In the genomic region with DNA sequence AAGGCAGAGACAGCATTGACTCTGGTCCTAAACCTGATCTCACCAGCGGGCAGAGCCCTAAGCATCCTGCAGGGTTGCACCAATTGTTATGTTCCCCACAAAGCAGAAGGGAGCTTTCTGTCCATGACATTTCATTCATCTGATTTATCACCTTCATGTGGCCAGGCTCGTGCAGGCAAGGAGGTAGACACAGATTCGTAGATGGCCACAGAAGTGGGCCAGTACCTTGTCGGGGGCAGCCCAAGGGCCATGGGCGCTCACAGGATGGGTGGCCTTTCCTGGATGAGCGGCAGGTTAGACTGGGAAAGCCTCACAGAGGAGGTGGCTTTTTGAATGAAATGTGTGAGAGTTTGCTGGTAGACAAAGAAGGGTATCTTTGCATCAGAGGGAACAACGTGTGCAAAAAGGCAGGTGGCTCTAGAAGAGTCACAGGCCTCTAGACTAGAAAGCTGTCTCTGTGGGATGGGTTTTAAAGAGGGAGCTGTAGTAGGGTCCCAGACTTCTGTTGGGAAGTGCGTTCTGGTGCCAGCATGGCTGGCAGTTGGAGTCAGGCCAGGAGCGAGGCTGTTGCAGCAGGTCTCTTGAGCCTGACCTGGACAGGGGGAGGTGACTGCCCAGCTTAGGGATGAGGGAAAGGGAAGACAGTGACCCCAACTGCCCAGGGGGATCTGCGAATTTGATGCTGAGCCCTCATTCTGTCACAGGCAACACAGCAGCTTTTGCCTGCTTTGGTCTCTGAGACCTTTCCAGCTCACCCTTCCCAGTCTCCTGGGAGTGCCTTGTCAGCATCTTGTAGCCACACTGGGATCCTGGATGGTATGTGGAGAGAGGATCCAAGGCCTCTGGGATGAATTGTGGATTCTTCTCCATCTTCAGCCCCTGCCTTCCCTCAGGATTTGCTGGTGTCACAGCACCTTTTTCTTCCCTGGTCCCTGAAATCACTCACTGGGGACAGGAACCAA, we compare ENCODE assay signal across 12 cellular contexts. TPM values are rescaled to one million over a fixed set of nuclear protein-coding genes. Genes with fewer than 3 reads are reported as not detected.
DNase-seq lines count a peak whose midpoint lies in the region; ATAC-seq and TF ChIP-seq lines count a peak whose summit lies in the region.
"Had no signal": no experiment of that assay in that cellular context is flagged by ENCODE, and none has a peak within 500 bp of the region (broad histone marks: within the 10 kb centered on the region; RNA-seq: fewer than 3 reads in every experiment).

No MANE protein-coding gene starts in this region.

- H3K27ac Mint-ChIP-seq in chondrocyte (ENCODE audit: unreplicated experiment) (no peak overlapping the region), mesothelial cell of epicardium (peak overlapping the region; percentile 31)
- H3K27ac Mint-ChIP-seq: CD4-positive, CD25-positive, alpha-beta regulatory T cell had no signal

- H2BK5ac ChIP-seq in IMR-90 (ENCODE audit: low read depth, low read length, poor library complexity, severe bottlenecking), result no peak overlapping the region

- no TSS peak for BruUV-seq in IMR-90 (replicated peaks; lab: Mats Ljungman, UMichigan)

- peaks cover 19% of the 10 kb centered on the region for H3K9me1 ChIP-seq in IMR-90 (ENCODE audit: insufficient read depth, low read length)

- H3K36me3 Mint-ChIP-seq in chondrocyte (ENCODE audit: low read depth) (peaks cover 8% of the 10 kb centered on the region), mesothelial cell of epicardium (peaks cover 9% of the 10 kb centered on the region)
- H3K36me3 Mint-ChIP-seq: CD4-positive, CD25-positive, alpha-beta regulatory T cell had no signal

- H3K4me3 Mint-ChIP-seq in chondrocyte (ENCODE audit: unreplicated experiment) (no peak overlapping the region), mesothelial cell of epicardium (peak overlapping the region; percentile 75)
- H3K4me3 Mint-ChIP-seq: CD4-positive, CD25-positive, alpha-beta regulatory T cell had no signal

- no peak overlapping the region for H3K18ac ChIP-seq in IMR-90 (ENCODE audit: low read depth, low read length)

- POLR2A ChIA-PET in IMR-90 (lab: Charles Lee; ENCODE audit: unreplicated experiment), result no interaction called here

- H3K4me1 ChIP-seq in IMR-90 (ENCODE audit: control insufficient read depth, insufficient read depth, low read length) (peaks cover 21% of the 10 kb centered on the region), thyroid gland (peaks cover 44 to 70% of the 10 kb centered on the region in 2 donors)

- H2BK120ac ChIP-seq in IMR-90 (ENCODE audit: low read depth, low read length), result no peak overlapping the region

- H3K9me3 ChIP-seq in IMR-90 (ENCODE audit: control insufficient read depth, insufficient read depth, low read length) (no peaks in the 10 kb centered on the region), thyroid gland (no peaks in the 10 kb centered on the region)

- H3K27ac ChIP-seq in IMR-90 (ENCODE audit: insufficient read depth, low read length) (no peak overlapping the region), thyroid gland (peak overlapping the region; percentile 7 to 81 (median 25))
- H3K27ac ChIP-seq: parathyroid adenoma had no signal

- H2AK9ac ChIP-seq in IMR-90 (replicated peaks; ENCODE audit: low read depth, low read length, poor library complexity), result no peak overlapping the region

- H3K4me3 ChIP-seq in IMR-90 (ENCODE audit: insufficient read depth, low read depth, low read length) (no peak overlapping the region), thyroid gland (replicated peaks in 1 of 3) (no peak overlapping the region)

- H2AK5ac ChIP-seq in IMR-90 (ENCODE audit: low read depth, low read length), result no peak overlapping the region

- no peak overlapping the region for H3K4ac ChIP-seq in IMR-90 (ENCODE audit: low read depth, low read length)

- no peak for TF ChIP-seq RAD21 in IMR-90 (IDR thresholded peaks at IDR 0.05; ENCODE audit: low read length)

- no peaks in the 10 kb centered on the region for H3K27me3 Mint-ChIP-seq in chondrocyte (ENCODE audit: low read depth)
- H3K27me3 Mint-ChIP-seq in mesothelial cell of epicardium (ENCODE audit: low read depth), result no peaks in the 10 kb centered on the region

- peaks cover 26 to 71% of the 10 kb centered on the region in 2 experiments for H3K79me1 ChIP-seq in IMR-90 (ENCODE audit: low read depth in 1 of 2, low read length in 2 of 2)

- peaks cover 64% of the 10 kb centered on the region for H4K20me1 ChIP-seq in IMR-90 (ENCODE audit: insufficient read depth, low read length)

- H3K36me3 ChIP-seq in IMR-90 (ENCODE audit: control insufficient read depth, insufficient read depth, low read length) (peaks cover 13% of the 10 kb centered on the region; the same call in 1 of the 2 replicates), thyroid gland (no peaks in the 10 kb centered on the region)

- no peak overlapping the region for H3K23ac ChIP-seq in IMR-90 (ENCODE audit: low read depth, low read length)

- H3K9me3 Mint-ChIP-seq in chondrocyte (ENCODE audit: low read depth) (peaks cover 6% of the 10 kb centered on the region), mesothelial cell of epicardium (peaks cover 10% of the 10 kb centered on the region)
- H3K9me3 Mint-ChIP-seq: CD4-positive, CD25-positive, alpha-beta regulatory T cell had no signal

- intact Hi-C loops in IMR-90 (cut with micrococcal nuclease), result no loop called here
- intact Hi-C loops in thyroid gland (cut with DNase I), result no loop called here

- no peak for ATAC-seq in IMR-90 (ENCODE audit: low read depth)
- ATAC-seq: Right ventricle myocardium inferior had no signal

- H3K9ac ChIP-seq in IMR-90 (ENCODE audit: low read depth, low read length), result no peak overlapping the region
- H3K9ac ChIP-seq: parathyroid adenoma had no signal

- in situ Hi-C loops in IMR-90 (cut with MboI; ENCODE audit: low sequenced_read_pairs), result loop anchor here (5.0 kb wide), 1 partner anchor 44 kb away; no protein-coding TSS in a partner anchor

- no peak overlapping the region for H3K14ac ChIP-seq in IMR-90 (replicated peaks; ENCODE audit: low read depth, low read length)

- no peaks in the 10 kb centered on the region for H3K27me3 ChIP-seq in IMR-90 (ENCODE audit: control insufficient read depth, insufficient read depth, low read length)
- H3K27me3 ChIP-seq in thyroid gland, result no peaks in the 10 kb centered on the region

- no peak overlapping the region for H2BK15ac ChIP-seq in IMR-90 (ENCODE audit: low read depth, low read length)

- no peak overlapping the region for H3K4me2 ChIP-seq in IMR-90 (ENCODE audit: low read depth, low read length)

- WGBS in IMR-90 (ENCODE audit: extremely low coverage in 2 of 2, insufficient read length in 1 of 2), 2 experiments, result 90% methylated on average over 2 of the region's 10 CpGs; no CpG with 5 or more reads in 1 of the 2 experiments
- WGBS in thyroid gland, 2 donors, result 73 to 75% methylated on average over 10 of the region's 10 CpGs

- TF ChIP-seq POLR2A in IMR-90 (IDR thresholded peaks at IDR 0.05; ENCODE audit: low read depth, low read length) (no peak; the same call in none of the 2 replicates), thyroid gland (IDR thresholded peaks at IDR 0.05) (no peak)

- H4K5ac ChIP-seq in IMR-90 (ENCODE audit: low read depth, low read length), result no peak overlapping the region

- no peak overlapping the region for H3K56ac ChIP-seq in IMR-90 (ENCODE audit: extremely low read depth, insufficient read depth, low read length)

- H3K4me1 Mint-ChIP-seq in chondrocyte (ENCODE audit: low read depth) (peaks cover 78% of the 10 kb centered on the region), mesothelial cell of epicardium (peaks cover 49% of the 10 kb centered on the region)

- CTCF ChIA-PET in IMR-90 (lab: Yijun Ruan, JAX), result interaction anchor here (1.0 kb wide), 1 partner anchor 65 kb away, joined by 3 read pairs; no protein-coding TSS in a partner anchor

- DNase-seq in IMR-90 (no peak), chondrocyte (ENCODE audit: low spot score) (peak; percentile 53), mesothelial cell of epicardium (ENCODE audit: low spot score in 2 of 2, unreplicated experiment in 2 of 2) (no peak), thyroid gland (peak; percentile 59 to 61), T1000 (lab: John Stamatoyannopoulos, UW) (no peak), NCI-H2081 (lab: John Stamatoyannopoulos, UW) (no peak)
- no peak for DNase-seq in activated CD8-positive, alpha-beta memory T cell treated with anti-CD3 and anti-CD28 coated beads for 24 hours
- DNase-seq: amniotic stem cell; CD4-positive, CD25-positive, alpha-beta regulatory T cell; substantia nigra had no signal

- H2BK20ac ChIP-seq in IMR-90 (ENCODE audit: low read depth, low read length), result no peak overlapping the region

- TF ChIP-seq CTCF in IMR-90 (conservative IDR thresholded peaks at IDR 0.05; ENCODE audit: low read depth, low read length), result no peak
- no peak for TF ChIP-seq CTCF in chondrocyte (IDR thresholded peaks at IDR 0.05)
- no peak for TF ChIP-seq CTCF in mesothelial cell of epicardium (IDR thresholded peaks at IDR 0.05; ENCODE audit: unreplicated experiment)
- no peak for TF ChIP-seq CTCF in thyroid gland (IDR thresholded peaks at IDR 0.05)

- no peak overlapping the region for H4K91ac ChIP-seq in IMR-90 (ENCODE audit: insufficient read depth, low read depth, low read length)

- no peak overlapping the region for H2AFZ ChIP-seq in IMR-90 (replicated peaks; ENCODE audit: low read length, poor library complexity)
- H2AFZ ChIP-seq: parathyroid adenoma had no signal

- dilution Hi-C loops in IMR-90 (cut with HindIII; ENCODE audit: low sequenced_read_pairs, unreplicated experiment), result no loop called here

- H4K8ac ChIP-seq in IMR-90 (ENCODE audit: low read depth in 2 of 2, low read length in 2 of 2), result no peak overlapping the region

TF ChIP-seq in IMR-90, 13 proteins besides CTCF, POLR2A, EP300 and RAD21:
- no peak for TF ChIP-seq CEBPB (IDR thresholded peaks at IDR 0.05; ENCODE audit: low read depth, low read length)
- 0 out of 2 replicates have a peak, but pooled peaks have one; percentile 27 for TF ChIP-seq MAFK (IDR thresholded peaks at IDR 0.05; ENCODE audit: low read depth, low read length)

RNA-seq across cellular contexts. Expression of gene TSKU, which starts 3.2 kb away (rescaled TPM):
- 6.4 and 6.8 TPM in 2 replicates for total RNA-seq in IMR-90 (2012; rRNA removed)
- polyA plus RNA-seq in IMR-90 (2012; rRNA removed), result 26.6 and 28.7 TPM in 2 replicates
- polyA plus RNA-seq in IMR-90 (2012; cell fraction: cytosol; rRNA removed), result 13.1 and 43.5 TPM in 2 replicates
- polyA plus RNA-seq in IMR-90 (2012; cell fraction: nucleus; rRNA removed; ENCODE audit: low replicate concordance), result 11.3 and 20.6 TPM in 2 replicates
- total RNA-seq in chondrocyte, result 41.7 to 46.2 TPM (median 42.3 TPM) in 3 replicates
- total RNA-seq in mesothelial cell of epicardium, result 39.3 to 43.7 TPM (median 42.8 TPM) in 3 replicates
- total RNA-seq in thyroid gland, result 100 to 1,000 TPM in 2 of 4 donors, 10 to 100 TPM in 2; 95.6 to 152 (median 99.2) TPM
- total RNA-seq: CD4-positive, CD25-positive, alpha-beta regulatory T cell had no signal
- polyA plus RNA-seq: CD4-positive, CD25-positive, alpha-beta regulatory T cell had no signal

Comparison
In these comparisons a context has a peak if more than half of its experiments do, and no peak if none do; other contexts are left out.
1. DNase-seq: peak in chondrocyte (single experiment) and thyroid gland (2 of 2); none in IMR-90 (single experiment), mesothelial cell of epicardium (0 of 2), T1000 (single experiment), activated CD8-positive, alpha-beta memory T cell treated with anti-CD3 and anti-CD28 coated beads for 24 hours (single experiment) and NCI-H2081 (0 of 2).